16 cellular contexts compared by ENCODE assay signal in genomic region chr2:226040344-226040743, GRCh38.
"Had no signal": no experiment of that assay in that cellular context is flagged by ENCODE, and none has a peak within 500 bp of the region (broad histone marks: within the 10 kb centered on the region; RNA-seq: fewer than 3 reads in every experiment).

No MANE protein-coding gene starts in this region.

- H3K36me3 ChIP-seq: heart left ventricle, spleen, transverse colon had no signal

- H3K27ac Mint-ChIP-seq: natural killer cell; stimulated activated naive B cell treated with anti-CD40 and anti-IgM and Interleukin-4, amounts not matched to agents 10 μg/mL and 1 μg/mL and 100 μg/mL, for 72 hours; stimulated activated naive CD8-positive, alpha-beta T cell treated with anti-CD3 and anti-CD28 coated beads, Interleukin-15, amount 100 ng/mL, for 72 hours had no signal

- H3K4me1 Mint-ChIP-seq: natural killer cell; stimulated activated naive B cell treated with anti-CD40 and anti-IgM and Interleukin-4, amounts not matched to agents 10 μg/mL and 1 μg/mL and 100 μg/mL, for 72 hours had no signal

- H3K4me3 Mint-ChIP-seq: natural killer cell; stimulated activated naive B cell treated with anti-CD40 and anti-IgM and Interleukin-4, amounts not matched to agents 10 μg/mL and 1 μg/mL and 100 μg/mL, for 72 hours; stimulated activated naive CD8-positive, alpha-beta T cell treated with anti-CD3 and anti-CD28 coated beads, Interleukin-15, amount 100 ng/mL, for 72 hours had no signal

- DNase-seq: cortex of kidney; dorsolateral prefrontal cortex; effector CD8-positive, alpha-beta T cell; foreskin melanocyte; heart left ventricle; hippocampal formation; kidney glomerular epithelial cell; natural killer cell; spleen; stimulated activated CD4-positive, alpha-beta T cell treated with anti-CD3 and anti-CD28 coated beads, Interleukin-2, amount 100 ng/mL, for 24 hours; stimulated activated CD4-positive, alpha-beta T cell treated with anti-CD3 and anti-CD28 coated beads, Interleukin-4, amount 100 ng/mL, for 4 hours; stimulated activated naive B cell treated with anti-CD40 and anti-IgM and Interleukin-4, amounts not matched to agents 10 μg/mL and 1 μg/mL and 100 μg/mL, for 72 hours; stimulated activated naive CD8-positive, alpha-beta T cell treated with anti-CD3 and anti-CD28 coated beads, Interleukin-15, amount 100 ng/mL, for 72 hours; testis; transverse colon had no signal

- H3K9me3 Mint-ChIP-seq: stimulated activated naive CD8-positive, alpha-beta T cell treated with anti-CD3 and anti-CD28 coated beads, Interleukin-15, amount 100 ng/mL, for 72 hours had no signal

- H3K27ac ChIP-seq: dorsolateral prefrontal cortex, heart left ventricle, spleen, testis, transverse colon had no signal

- H3K27me3 ChIP-seq: heart left ventricle, spleen, testis, transverse colon had no signal

- H3K9me3 ChIP-seq: heart left ventricle, spleen, testis, transverse colon had no signal

- H3K4me1 ChIP-seq: heart left ventricle, spleen, testis, transverse colon had no signal

- H3K36me3 Mint-ChIP-seq: natural killer cell; stimulated activated naive B cell treated with anti-CD40 and anti-IgM and Interleukin-4, amounts not matched to agents 10 μg/mL and 1 μg/mL and 100 μg/mL, for 72 hours had no signal

- ATAC-seq: heart left ventricle; natural killer cell; sciatic nerve; stimulated activated naive B cell treated with anti-CD40 and anti-IgM and Interleukin-4, amounts not matched to agents 10 μg/mL and 1 μg/mL and 100 μg/mL, for 72 hours; stimulated activated naive CD8-positive, alpha-beta T cell treated with anti-CD3 and anti-CD28 coated beads, Interleukin-15, amount 100 ng/mL, for 72 hours had no signal

- H3K4me3 ChIP-seq: dorsolateral prefrontal cortex, heart left ventricle, spleen, testis, transverse colon had no signal
